8 cellular contexts compared by ENCODE assay signal in genomic region chr19:16628984-16629691, GRCh38. TPM values are rescaled to one million over a fixed set of nuclear protein-coding genes. Genes with fewer than 3 reads are reported as not detected.
DNase-seq lines count a peak whose midpoint lies in the region; ATAC-seq, FAIRE-seq and TF ChIP-seq lines count a peak whose summit lies in the region.

No MANE protein-coding gene starts in this region.

- TF ChIP-seq CTCF in Caco-2 (IDR thresholded peaks at IDR 0.05; ENCODE audit: insufficient read depth in 1 of 2, low read depth in 1 of 2, low read length in 1 of 2, severe bottlenecking in 1 of 2, unreplicated experiment in 1 of 2) (no peak), mucosa of descending colon (IDR thresholded peaks at IDR 0.05) (no peak)

- ATAC-seq in HG02870 (IDR thresholded peaks at IDR 0.05; ENCODE audit: unreplicated experiment) (peak; percentile 4), mucosa of descending colon (peak; percentile 8), GM19328 (IDR thresholded peaks at IDR 0.05; ENCODE audit: unreplicated experiment) (no peak)

- H3K27me3 Mint-ChIP-seq in Caco-2 (ENCODE audit: insufficient read depth, unreplicated experiment), result no peaks in the 10 kb centered on the region

- POLR2A ChIA-PET in Caco-2 (lab: Charles Lee), result interaction anchor here (0.7 to 1.0 kb wide), 2 partner anchors 45 to 61 kb away, joined by 3 to 5 read pairs; no protein-coding TSS in a partner anchor

- H3K4me1 Mint-ChIP-seq in Caco-2 (ENCODE audit: low read depth, unreplicated experiment), result peaks cover 13% of the 10 kb centered on the region

- peak overlapping the region; percentile 97 for H3K4me3 ChIP-seq in Caco-2 (ENCODE audit: low read depth, low read length)
- peak overlapping the region; percentile 86 for H3K4me3 ChIP-seq in SJSA1
- peak overlapping the region; percentile 87 for H3K4me3 ChIP-seq in ectodermal cell (ENCODE audit: insufficient read depth, low read depth, low read length)
- peak overlapping the region; percentile 61 for H3K4me3 ChIP-seq in mucosa of descending colon

- CTCF ChIA-PET in Caco-2 (lab: Charles Lee), result interaction anchor here (0.6 to 1.3 kb wide), 2 partner anchors 9 to 47 kb away, joined by 3 read pairs; no protein-coding TSS in a partner anchor

- DNase-seq in Caco-2 (peak in 1 of 2 experiments; percentile 11), SJSA1 (ENCODE audit: low read depth in 1 of 2, low spot score in 2 of 2) (peak in 1 of 2 experiments; percentile 34), mucosa of descending colon (peak in 2 of 3 donors; percentile 54 to 79), RCC 7860 (ENCODE audit: low spot score) (no peak), medulla oblongata (ENCODE audit: extremely low spot score) (no peak)

- BruUV-seq in Caco-2 (replicated peaks; lab: Mats Ljungman, UMichigan), result TSS peak; percentile 83

- H3K36me3 ChIP-seq in Caco-2 (ENCODE audit: control insufficient read depth, insufficient read depth, low read length) (peaks cover 2% of the 10 kb centered on the region), SJSA1 (peaks cover 66% of the 10 kb centered on the region), ectodermal cell (ENCODE audit: control insufficient read depth, insufficient read depth, low read length) (no peaks in the 10 kb centered on the region), mucosa of descending colon (ENCODE audit: low read depth) (no peaks in the 10 kb centered on the region)

- no peaks in the 10 kb centered on the region for H3K27me3 ChIP-seq in Caco-2 (replicated peaks; ENCODE audit: control insufficient read depth, insufficient read depth, low read length)
- H3K27me3 ChIP-seq in SJSA1 (replicated peaks), result no peaks in the 10 kb centered on the region
- H3K27me3 ChIP-seq in ectodermal cell (ENCODE audit: control insufficient read depth, insufficient read depth, low read length, poor library complexity, severe bottlenecking), result no peaks in the 10 kb centered on the region

- H3K4me1 ChIP-seq in Caco-2, result no peaks in the 10 kb centered on the region
- H3K4me1 ChIP-seq in SJSA1 (replicated peaks), result peaks cover 14% of the 10 kb centered on the region
- peaks cover 4% of the 10 kb centered on the region for H3K4me1 ChIP-seq in ectodermal cell (ENCODE audit: control insufficient read depth, insufficient read depth, low read length)
- peaks cover 27% of the 10 kb centered on the region for H3K4me1 ChIP-seq in mucosa of descending colon (ENCODE audit: low read depth)

- intact Hi-C loops in Caco-2 (cut with micrococcal nuclease; ENCODE audit: unreplicated experiment), result loop anchor here (2.0 kb wide), 3 partner anchors 32 to 64 kb away; partner anchors contain the start of genes SLC35E1, SMIM7 and TMEM38A
- intact Hi-C loops in mucosa of descending colon (cut with DNase I, micrococcal nuclease), result no loop called here

- no peaks in the 10 kb centered on the region for H3K9me3 Mint-ChIP-seq in Caco-2 (ENCODE audit: unreplicated experiment)

- WGBS in ectodermal cell, 2 experiments, result 37 to 39% methylated on average over 23 of the region's 23 CpGs

- FAIRE-seq in RCC 7860 (lab: Jason Lieb, UNC), result no peak

- H3K27ac Mint-ChIP-seq in Caco-2 (ENCODE audit: unreplicated experiment), result peak overlapping the region; percentile 87

- peak overlapping the region; percentile 92 for H3K27ac ChIP-seq in SJSA1
- peak overlapping the region; percentile 44 for H3K27ac ChIP-seq in ectodermal cell (ENCODE audit: insufficient read depth, low read depth, low read length, poor library complexity, severe bottlenecking)

- H3K36me3 Mint-ChIP-seq in Caco-2 (ENCODE audit: insufficient read depth, unreplicated experiment), result peaks cover 46% of the 10 kb centered on the region

- H3K4me3 Mint-ChIP-seq in Caco-2 (ENCODE audit: unreplicated experiment), result peak overlapping the region; percentile 84

- no peaks in the 10 kb centered on the region for H3K9me3 ChIP-seq in Caco-2
- no peaks in the 10 kb centered on the region for H3K9me3 ChIP-seq in SJSA1 (replicated peaks)
- H3K9me3 ChIP-seq in ectodermal cell (ENCODE audit: control insufficient read depth, low read length), result no peaks in the 10 kb centered on the region
- no peaks in the 10 kb centered on the region for H3K9me3 ChIP-seq in mucosa of descending colon

RNA-seq across cellular contexts. Expression of gene MED26, which starts 1.1 kb away (rescaled TPM):
- total RNA-seq in Caco-2 (2022) (11.4 and 11.6 TPM in 2 replicates), mucosa of descending colon (10 to 100 TPM; 10.8 to 12.0 (median 11.2) TPM)
- total RNA-seq in SJSA1 (2014; rRNA removed; shearing (Covaris generic)), result 9.6 and 9.8 TPM in 2 replicates
- polyA plus RNA-seq in ectodermal cell (2013, experiment 1 of 4), result 8.5 TPM
- 9.9 TPM for polyA plus RNA-seq in ectodermal cell (2013, experiment 2 of 4)
- polyA plus RNA-seq in ectodermal cell (2013, experiment 3 of 4), result 8.1 TPM
- 9.8 TPM for polyA plus RNA-seq in ectodermal cell (2013, experiment 4 of 4)

RNA-seq across cellular contexts. Expression of gene SMIM7, which starts 30.8 kb away (rescaled TPM):
- 65.3 and 74.4 TPM in 2 replicates for total RNA-seq in Caco-2 (2022)
- total RNA-seq in SJSA1 (2014; rRNA removed; shearing (Covaris generic)), result 101 and 150 TPM in 2 replicates
- polyA plus RNA-seq in ectodermal cell (2013, experiment 1 of 4), result 82.8 TPM
- 85.9 TPM for polyA plus RNA-seq in ectodermal cell (2013, experiment 2 of 4)
- 70.3 TPM for polyA plus RNA-seq in ectodermal cell (2013, experiment 3 of 4)
- polyA plus RNA-seq in ectodermal cell (2013, experiment 4 of 4), result 75.0 TPM
- 10 to 100 TPM; 61.2 to 88.8 (median 70.1) TPM for total RNA-seq in mucosa of descending colon

RNA-seq across cellular contexts. Expression of gene TMEM38A, which starts 31.8 kb away (rescaled TPM):
- total RNA-seq in Caco-2 (2022), result 3.8 and 4.5 TPM in 2 replicates
- 0.13 and 0.97 TPM in 2 replicates for total RNA-seq in SJSA1 (2014; rRNA removed; shearing (Covaris generic))
- polyA plus RNA-seq in ectodermal cell (2013, experiment 1 of 4), result 3.8 TPM
- polyA plus RNA-seq in ectodermal cell (2013, experiment 2 of 4), result 2.0 TPM
- polyA plus RNA-seq in ectodermal cell (2013, experiment 3 of 4), result 1.5 TPM
- 1.7 TPM for polyA plus RNA-seq in ectodermal cell (2013, experiment 4 of 4)
- total RNA-seq in mucosa of descending colon, result 1 to 10 TPM; 5.6 to 6.0 (median 5.8) TPM

RNA-seq across cellular contexts. Expression of gene SLC35E1, which starts 56.9 kb away (rescaled TPM):
- total RNA-seq in Caco-2 (2022), result 37.9 and 41.3 TPM in 2 replicates
- 13.1 and 24.7 TPM in 2 replicates for total RNA-seq in SJSA1 (2014; rRNA removed; shearing (Covaris generic))
- polyA plus RNA-seq in ectodermal cell (2013, experiment 1 of 4), result 27.4 TPM
- 30.3 TPM for polyA plus RNA-seq in ectodermal cell (2013, experiment 2 of 4)
- 21.1 TPM for polyA plus RNA-seq in ectodermal cell (2013, experiment 3 of 4)
- polyA plus RNA-seq in ectodermal cell (2013, experiment 4 of 4), result 26.0 TPM
- 10 to 100 TPM; 34.6 to 45.8 (median 44.0) TPM for total RNA-seq in mucosa of descending colon

Comparison
In these comparisons a context has a peak if more than half of its experiments do, and no peak if none do; other contexts are left out.
1. DNase-seq: peak in mucosa of descending colon (2 of 3); none in RCC 7860 (single experiment) and medulla oblongata (single experiment).
2. Peak in every context shown above with its lines, with median percentiles within 50 percentile points of each other: H3K4me3 ChIP-seq.